In the genomic region with DNA sequence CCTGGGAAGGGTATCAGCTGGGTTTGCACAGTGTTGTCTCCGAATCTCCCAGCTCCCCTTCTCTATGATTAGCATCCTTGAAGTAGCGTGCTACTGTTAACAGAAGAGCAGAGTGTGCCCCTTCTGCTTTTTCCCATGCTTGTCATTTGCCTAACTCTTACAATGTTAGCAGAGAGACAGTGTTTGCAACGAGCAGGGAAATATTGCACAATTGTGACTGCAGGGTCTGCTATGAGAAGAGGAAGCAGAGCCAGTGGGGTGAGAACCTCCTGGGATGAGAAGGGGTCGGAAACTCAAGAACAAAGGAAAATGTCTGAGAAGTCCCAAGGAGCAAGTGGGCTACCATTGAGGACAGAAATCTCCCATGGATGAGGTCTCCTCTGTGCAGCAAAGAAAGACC, we compare ENCODE assay signal across 20 cellular contexts. TPM values are rescaled to one million over a fixed set of nuclear protein-coding genes. Genes with fewer than 3 reads are reported as not detected.
DNase-seq lines count a peak whose midpoint lies in the region; ATAC-seq and TF ChIP-seq lines count a peak whose summit lies in the region.
"Had no signal": no experiment of that assay in that cellular context is flagged by ENCODE, and none has a peak within 500 bp of the region (broad histone marks: within the 10 kb centered on the region; RNA-seq: fewer than 3 reads in every experiment).

No MANE protein-coding gene starts in this region.

- H3K4me1 ChIP-seq in lower lobe of right lung (peaks cover 3% of the 10 kb centered on the region), left ventricle myocardium inferior (no peaks in the 10 kb centered on the region)
- H3K4me1 ChIP-seq: heart left ventricle had no signal

- no peak overlapping the region for H3K27ac ChIP-seq in lower lobe of right lung
- no peak overlapping the region for H3K27ac ChIP-seq in left ventricle myocardium inferior (replicated peaks)
- H3K27ac ChIP-seq: cardiac muscle cell, heart left ventricle had no signal

- DNase-seq in Ammon's horn (ENCODE audit: low spot score) (peak; percentile 57), Kasumi-1 (lab: John Stamatoyannopoulos, UW) (peak; percentile 96), SKM-1 (lab: John Stamatoyannopoulos, UW; ENCODE audit: unreplicated experiment) (peak; percentile 91), lower lobe of right lung (no peak), NCI-H1694 treated with DMSO at 0.1 percent for 48 hours (lab: John Stamatoyannopoulos, UW) (no peak), left ventricle myocardium inferior (no peak)
- DNase-seq: ACHN; activated B cell treated with CpG ODN at 0.5 μM for 24 hours; activated CD8-positive, alpha-beta T cell treated with anti-CD3 and anti-CD28 coated beads, Interleukin-2, amount 10 ng/mL, durations not matched to agents 7 days and 5 days; activated T-cell treated with anti-CD3 and anti-CD28 coated beads, Interleukin-2, amount 50 U/mL, for 48 hours; heart left ventricle; mammary epithelial cell; MM.1S; NCI-H2029 treated with DMSO at 0.1 percent for 48 hours; NCI-H82; T-helper 2 cell had no signal

- no peaks in the 10 kb centered on the region for H3K36me3 ChIP-seq in lower lobe of right lung
- no peaks in the 10 kb centered on the region for H3K36me3 ChIP-seq in left ventricle myocardium inferior
- H3K36me3 ChIP-seq: cardiac muscle cell, heart left ventricle had no signal

- ATAC-seq in lower lobe of right lung (peak; percentile 49 to 51), HG02610 (IDR thresholded peaks at IDR 0.05; ENCODE audit: unreplicated experiment) (no peak)
- ATAC-seq in activated CD4-positive, CD25-positive, alpha-beta regulatory T cell treated with anti-CD3 and anti-CD28 coated beads, Interleukin-2, amount 50 U/mL, for 24 hours, result no peak
- ATAC-seq: activated CD8-positive, alpha-beta T cell treated with anti-CD3 and anti-CD28 coated beads, Interleukin-2, amount 10 ng/mL, durations not matched to agents 7 days and 5 days had no signal

- no peak for TF ChIP-seq CTCF in lower lobe of right lung (IDR thresholded peaks at IDR 0.05)
- no peak for TF ChIP-seq CTCF in left ventricle myocardium inferior (IDR thresholded peaks at IDR 0.05; ENCODE audit: borderline replicate concordance)

- H3K4me3 ChIP-seq in lower lobe of right lung, result no peak overlapping the region
- no peak overlapping the region for H3K4me3 ChIP-seq in left ventricle myocardium inferior
- H3K4me3 ChIP-seq: cardiac muscle cell, heart left ventricle had no signal

- intact Hi-C loops in lower lobe of right lung (cut with DNase I), result no loop called here
- intact Hi-C loops in left ventricle myocardium inferior (cut with micrococcal nuclease), result no loop called here

- H3K9me3 ChIP-seq in lower lobe of right lung (no peaks in the 10 kb centered on the region), left ventricle myocardium inferior (replicated peaks) (no peaks in the 10 kb centered on the region)
- H3K9me3 ChIP-seq: heart left ventricle had no signal

- H3K27me3 ChIP-seq in lower lobe of right lung (ENCODE audit: low read depth), result no peaks in the 10 kb centered on the region
- H3K27me3 ChIP-seq in left ventricle myocardium inferior (ENCODE audit: low read depth), result peaks cover 26% of the 10 kb centered on the region
- H3K27me3 ChIP-seq: cardiac muscle cell, heart left ventricle had no signal

RNA-seq across cellular contexts. Expression of gene CHRNA9, which starts 7.8 kb away (rescaled TPM):
- total RNA-seq in lower lobe of right lung, result not detected
- total RNA-seq in left ventricle myocardium inferior, result not detected
- total RNA-seq: cardiac muscle cell, heart left ventricle, subcutaneous adipose tissue had no signal

Comparison
In these comparisons a context has a peak if more than half of its experiments do, and no peak if none do; other contexts are left out.
1. DNase-seq: peak in Ammon's horn (single experiment), Kasumi-1 (2 of 2) and SKM-1 (single experiment); none in lower lobe of right lung (single experiment), NCI-H1694 treated with DMSO at 0.1 percent for 48 hours (single experiment) and left ventricle myocardium inferior (single experiment).
2. ATAC-seq: peak in lower lobe of right lung (2 of 2); none in activated CD4-positive, CD25-positive, alpha-beta regulatory T cell treated with anti-CD3 and anti-CD28 coated beads, Interleukin-2, amount 50 U/mL, for 24 hours (0 of 2) and HG02610 (single experiment).